Comparison of ENCODE assay signal across 17 cellular contexts in genomic region chr5:159350216-159350615, GRCh38. TPM values are rescaled to one million over a fixed set of nuclear protein-coding genes. Genes with fewer than 3 reads are reported as not detected.
"Had no signal": no experiment of that assay in that cellular context is flagged by ENCODE, and none has a peak within 500 bp of the region (broad histone marks: within the 10 kb centered on the region; RNA-seq: fewer than 3 reads in every experiment).

No MANE protein-coding gene starts in this region.

RNA-seq across cellular contexts. Expression of gene IL12B, which starts 19.9 kb away (rescaled TPM):
- total RNA-seq: aorta; bronchial epithelial cell; colonic mucosa; dorsolateral prefrontal cortex; endothelial cell of umbilical vein; kidney; left lobe of liver; lower lobe of right lung; mesenteric fat pad; mucosa of gallbladder; naive thymus-derived CD8-positive, alpha-beta T cell; omental fat pad; sciatic nerve; smooth muscle cell; temporal lobe; transverse colon had no signal
- polyA plus RNA-seq: adipose tissue; aorta; endothelial cell of umbilical vein; naive thymus-derived CD8-positive, alpha-beta T cell; smooth muscle cell had no signal
